Comparison of ENCODE assay signal across 9 cellular contexts in the genomic region with DNA sequence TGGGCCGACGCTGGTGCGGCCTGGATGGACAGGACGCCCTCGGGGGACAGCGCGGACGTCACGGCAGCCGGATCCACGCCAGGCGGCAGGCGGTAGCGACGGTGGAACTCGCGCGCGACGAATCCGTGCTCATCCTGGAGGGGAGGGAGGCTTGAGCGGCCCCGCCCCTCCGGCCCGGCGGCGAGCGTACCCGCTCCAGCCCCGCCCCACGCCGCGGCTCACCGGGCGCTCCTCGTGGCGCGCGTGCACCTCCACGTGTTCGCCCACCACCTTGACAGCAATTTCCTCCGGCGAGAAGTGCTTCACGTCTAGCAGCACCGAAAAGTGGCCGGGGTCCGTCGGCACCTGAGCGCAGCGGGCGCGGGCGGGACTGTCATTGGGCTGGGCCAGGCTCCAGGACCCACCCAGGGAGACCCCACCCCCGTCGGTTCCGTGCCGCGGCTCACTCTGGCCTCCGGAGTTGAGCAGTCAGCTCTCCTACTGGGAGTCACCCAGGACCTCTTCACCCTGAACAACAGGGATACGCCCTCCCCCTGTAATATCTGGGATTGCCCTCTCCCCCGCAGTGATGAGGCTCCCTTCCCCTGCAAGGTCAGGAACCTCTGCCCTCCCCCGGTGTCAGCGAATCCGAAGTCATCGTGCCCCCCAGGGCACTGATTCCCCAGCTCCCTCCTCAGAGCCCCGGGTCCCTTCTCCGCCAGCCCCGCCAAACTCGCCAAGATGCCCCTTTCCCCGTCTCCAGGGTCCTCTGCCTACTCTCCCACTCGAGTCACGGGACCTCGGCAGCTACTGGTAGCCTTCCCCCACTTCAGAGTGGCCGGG. TPM values are rescaled to one million over a fixed set of nuclear protein-coding genes. Genes with fewer than 3 reads are reported as not detected.
DNase-seq lines count a peak whose midpoint lies in the region; ATAC-seq and TF ChIP-seq lines count a peak whose summit lies in the region.
"Had no signal": no experiment of that assay in that cellular context is flagged by ENCODE, and none has a peak within 500 bp of the region (broad histone marks: within the 10 kb centered on the region; RNA-seq: fewer than 3 reads in every experiment).

No MANE protein-coding gene starts in this region.

- ATAC-seq in activated T-cell treated with anti-CD3 and anti-CD28 coated beads, Interleukin-2, amount 50 U/mL, for 72 hours (replicated peaks in 1 of 2), result peak in 1 of 2 donors; percentile 13
- peak; percentile 60 for ATAC-seq in Right ventricle myocardium superior (ENCODE audit: poor library complexity)
- ATAC-seq in psoas muscle, result peak; percentile 51 to 59 (median 56)
- ATAC-seq: HCT116 had no signal

- H3K4me1 Mint-ChIP-seq in activated T-cell treated with anti-CD3 and anti-CD28 coated beads, Interleukin-2, amount 50 U/mL, for 72 hours (ENCODE audit: low read depth), result peaks cover 41% of the 10 kb centered on the region

- H3K9me3 Mint-ChIP-seq in activated T-cell treated with anti-CD3 and anti-CD28 coated beads, Interleukin-2, amount 50 U/mL, for 72 hours, result no peaks in the 10 kb centered on the region

- CTCF ChIA-PET in GM10248 (lab: Yijun Ruan, JAX), result no interaction called here

- no peaks in the 10 kb centered on the region for H3K27me3 ChIP-seq in psoas muscle (ENCODE audit: insufficient read depth in 3 of 3, low read length in 2 of 3)

- intact Hi-C loops in Right ventricle myocardium superior (cut with DNase I), result loop anchor here (5.0 kb wide), 1 partner anchor 177 kb away; no protein-coding TSS in a partner anchor
- intact Hi-C loops in psoas muscle (cut with DNase I), result loop anchor here in 1 of 2 donors (5.0 kb wide), 1 partner anchor 177 kb away; no protein-coding TSS in a partner anchor

- H3K4me3 ChIP-seq in psoas muscle, result peak overlapping the region; percentile 83

- peak overlapping the region; percentile 54 to 82 for H3K4me3 Mint-ChIP-seq in activated T-cell treated with anti-CD3 and anti-CD28 coated beads, Interleukin-2, amount 50 U/mL, for 72 hours

- H3K27ac ChIP-seq in psoas muscle, result peak overlapping the region; percentile 94

- peaks cover 0 to 9% of the 10 kb centered on the region in 2 donors for H3K36me3 Mint-ChIP-seq in activated T-cell treated with anti-CD3 and anti-CD28 coated beads, Interleukin-2, amount 50 U/mL, for 72 hours (ENCODE audit: insufficient read depth in 2 of 2)

- 1 to 8% (median 6%) methylated on average over 49 to 74 of the region's 74 CpGs for WGBS in psoas muscle, 3 donors

- H3K27ac Mint-ChIP-seq in activated T-cell treated with anti-CD3 and anti-CD28 coated beads, Interleukin-2, amount 50 U/mL, for 72 hours, result no peak overlapping the region

- DNase-seq in GM10248 (ENCODE audit: extremely low spot score) (peak; percentile 20), Right ventricle myocardium superior (peak; percentile 94), psoas muscle (peak; percentile 94 to 97), NCI-H1417 treated with DMSO at 0.1 percent for 48 hours (lab: John Stamatoyannopoulos, UW) (no peak), NCI-H2081 treated with DMSO at 0.1 percent for 48 hours (lab: John Stamatoyannopoulos, UW) (no peak), NCI-H1694 treated with DMSO at 0.1 percent for 48 hours (lab: John Stamatoyannopoulos, UW) (no peak), dedifferentiated amniotic fluid mesenchymal stem cell (ENCODE audit: extremely low spot score) (no peak)
- peak; percentile 66 to 70 for DNase-seq in activated T-cell treated with anti-CD3 and anti-CD28 coated beads, Interleukin-2, amount 50 U/mL, for 72 hours

- no peaks in the 10 kb centered on the region for H3K9me3 ChIP-seq in psoas muscle

- peaks cover 14% of the 10 kb centered on the region for H3K4me1 ChIP-seq in psoas muscle

- peaks cover 0 to 27% of the 10 kb centered on the region in 2 donors for H3K36me3 ChIP-seq in psoas muscle (ENCODE audit: insufficient read depth in 1 of 2, low read depth in 1 of 2)

- POLR2A ChIA-PET in GM10248 (lab: Yijun Ruan, JAX), result no interaction called here

- H3K27me3 Mint-ChIP-seq in activated T-cell treated with anti-CD3 and anti-CD28 coated beads, Interleukin-2, amount 50 U/mL, for 72 hours (ENCODE audit: low read depth), result peaks cover 6% of the 10 kb centered on the region

- no peak for TF ChIP-seq CTCF in GM10248 (IDR thresholded peaks at IDR 0.05; ENCODE audit: control extremely low read depth, extremely low read depth, low read depth, missing control alignments)
- TF ChIP-seq CTCF in psoas muscle (IDR thresholded peaks at IDR 0.05), result no peak

RNA-seq across cellular contexts. Expression of gene HSPB6, which starts 1.1 kb away (rescaled TPM):
- total RNA-seq in activated T-cell treated with anti-CD3 and anti-CD28 coated beads, Interleukin-2, amount 50 U/mL, for 72 hours, result 1 to 10 TPM; 1.4 to 2.4 TPM
- total RNA-seq in Right ventricle myocardium superior (570 TPM), psoas muscle (1,000 to 10,000 TPM in 1 of 4 donors, 100 to 1,000 TPM in 3; 656 to 1,308 (median 674) TPM)
- 100 to 1,000 TPM; 303 to 719 (median 476) TPM for polyA plus RNA-seq in psoas muscle

RNA-seq across cellular contexts. Expression of gene PROSER3, which starts 2.2 kb away (rescaled TPM):
- 10 to 100 TPM; 38.9 to 47.8 TPM for total RNA-seq in activated T-cell treated with anti-CD3 and anti-CD28 coated beads, Interleukin-2, amount 50 U/mL, for 72 hours
- total RNA-seq in Right ventricle myocardium superior (5.9 TPM), psoas muscle (10 to 100 TPM in 1 of 4 donors, 1 to 10 TPM in 3; 4.2 to 16.2 (median 9.0) TPM)
- 10 to 100 TPM in 1 of 3 donors, 1 to 10 TPM in 2; 4.6 to 14.2 (median 5.3) TPM for polyA plus RNA-seq in psoas muscle

RNA-seq across cellular contexts. Expression of gene LIN37, which starts 7.4 kb away (rescaled TPM):
- 10 to 100 TPM; 11.4 to 14.3 TPM for total RNA-seq in activated T-cell treated with anti-CD3 and anti-CD28 coated beads, Interleukin-2, amount 50 U/mL, for 72 hours
- total RNA-seq in Right ventricle myocardium superior (5.2 TPM), psoas muscle (10 to 100 TPM in 1 of 4 donors, 1 to 10 TPM in 3; 3.1 to 14.5 (median 7.9) TPM)
- 10 to 100 TPM; 17.8 to 26.8 (median 23.1) TPM for polyA plus RNA-seq in psoas muscle

RNA-seq across cellular contexts. Expression of gene PSENEN, which starts 10.3 kb away (rescaled TPM):
- 10 to 100 TPM; 50.7 to 53.7 TPM for total RNA-seq in activated T-cell treated with anti-CD3 and anti-CD28 coated beads, Interleukin-2, amount 50 U/mL, for 72 hours
- 40.7 TPM for total RNA-seq in Right ventricle myocardium superior
- total RNA-seq in psoas muscle, result 10 to 100 TPM; 34.7 to 41.0 (median 36.7) TPM
- polyA plus RNA-seq in psoas muscle, result 100 to 1,000 TPM in 1 of 3 donors, 10 to 100 TPM in 2; 61.6 to 116 (median 67.7) TPM

RNA-seq across cellular contexts. Expression of gene U2AF1L4, which starts 10.5 kb away (rescaled TPM):
- total RNA-seq in activated T-cell treated with anti-CD3 and anti-CD28 coated beads, Interleukin-2, amount 50 U/mL, for 72 hours, result 10 to 100 TPM; 71.0 to 83.6 TPM
- total RNA-seq in Right ventricle myocardium superior (22.6 TPM), psoas muscle (10 to 100 TPM; 13.3 to 28.7 (median 19.6) TPM)
- 10 to 100 TPM; 12.3 to 26.6 (median 13.6) TPM for polyA plus RNA-seq in psoas muscle

Comparison
In these comparisons a context has a peak if more than half of its experiments do, and no peak if none do; other contexts are left out.
1. DNase-seq: peak in GM10248 (single experiment), activated T-cell treated with anti-CD3 and anti-CD28 coated beads, Interleukin-2, amount 50 U/mL, for 72 hours (2 of 2), Right ventricle myocardium superior (single experiment) and psoas muscle (2 of 2); none in NCI-H1417 treated with DMSO at 0.1 percent for 48 hours (single experiment), NCI-H2081 treated with DMSO at 0.1 percent for 48 hours (single experiment), NCI-H1694 treated with DMSO at 0.1 percent for 48 hours (single experiment) and dedifferentiated amniotic fluid mesenchymal stem cell (single experiment).
2. RNA of gene HSPB6, which starts 1.1 kb away (total RNA-seq): 656 to 1,308 TPM in psoas muscle and 570 TPM in Right ventricle myocardium superior (single experiment); 1.4 to 2.4 TPM in activated T-cell treated with anti-CD3 and anti-CD28 coated beads, Interleukin-2, amount 50 U/mL, for 72 hours; every median in the first group is over 100 times any median in the second.